In genomic region chr11:59182457-59183151, GRCh38 we compare ENCODE assay signal across 10 cellular contexts. TPM values are rescaled to one million over a fixed set of nuclear protein-coding genes. Genes with fewer than 3 reads are reported as not detected.
A peak's percentile ranks its signal among the peaks of the same experiment; 100 is the strongest.
DNase-seq lines count a peak whose midpoint lies in the region; ATAC-seq and TF ChIP-seq lines count a peak whose summit lies in the region.
"Had no signal": no experiment of that assay in that cellular context is flagged by ENCODE, and none has a peak within 500 bp of the region (broad histone marks: within the 10 kb centered on the region; RNA-seq: fewer than 3 reads in every experiment).

No MANE protein-coding gene starts in this region.

- 85% methylated on average over 4 of the region's 4 CpGs for WGBS in liver

- no peak overlapping the region for H3K27ac Mint-ChIP-seq in CD8-positive, alpha-beta T cell
- no peak overlapping the region for H3K27ac Mint-ChIP-seq in WTC11

- CTCF ChIA-PET in CD8-positive, alpha-beta T cell (lab: Charles Lee), result interaction anchor here (0.8 to 4.3 kb wide), 3 partner anchors 11 to 17 kb away, joined by 4 to 20 read pairs (median 15); partner anchors contain the start of gene DTX4
- CTCF ChIA-PET in WTC11 (lab: Charles Lee), result interaction anchor here (0.5 to 8.6 kb wide), 25 partner anchors 11 to 522 kb away, joined by 3 to 382 read pairs (median 4); partner anchors contain the start of genes DTX4, FAM111A and OR5A2

- peak; percentile 69 for ATAC-seq in CD8-positive, alpha-beta T cell
- ATAC-seq in GM19372 (IDR thresholded peaks at IDR 0.05; ENCODE audit: low read depth, unreplicated experiment), result peak; percentile 68
- peak; percentile 92 for ATAC-seq in WTC11
- ATAC-seq in GM21360 (IDR thresholded peaks at IDR 0.05; ENCODE audit: unreplicated experiment), result no peak

- no peaks in the 10 kb centered on the region for H3K36me3 ChIP-seq in CD8-positive, alpha-beta T cell (ENCODE audit: insufficient read depth, low read length)
- peaks cover 4 to 22% (median 12%) of the 10 kb centered on the region in 4 donors for H3K36me3 ChIP-seq in liver (ENCODE audit: control insufficient read depth in 4 of 4, insufficient read depth in 3 of 4, low read depth in 1 of 4, low read length in 3 of 4)

- no peaks in the 10 kb centered on the region for H3K27me3 ChIP-seq in CD8-positive, alpha-beta T cell (ENCODE audit: insufficient read depth, low read length)
- H3K27me3 ChIP-seq in liver (ENCODE audit: control insufficient read depth in 4 of 4, insufficient read depth in 4 of 4, low read length in 3 of 4), result no peaks in the 10 kb centered on the region

- TF ChIP-seq CTCF in CD8-positive, alpha-beta T cell (IDR thresholded peaks at IDR 0.05), result peak; percentile 37
- TF ChIP-seq CTCF in WTC11 (IDR thresholded peaks at IDR 0.05), result peak; percentile 84
- peak; percentile 46 for TF ChIP-seq CTCF in liver (IDR thresholded peaks at IDR 0.05; ENCODE audit: low read depth, low read length, missing input control)

- H3K4me3 ChIP-seq in CD8-positive, alpha-beta T cell (ENCODE audit: low read depth, low read length), result no peak overlapping the region
- no peak overlapping the region for H3K4me3 ChIP-seq in liver (ENCODE audit: low read depth in 1 of 3, low read length in 3 of 3)

- H3K27me3 Mint-ChIP-seq in CD8-positive, alpha-beta T cell (ENCODE audit: low read depth), result peaks cover 3% of the 10 kb centered on the region
- H3K27me3 Mint-ChIP-seq in WTC11 (ENCODE audit: low read depth), result no peaks in the 10 kb centered on the region; the same call in 1 of the 2 replicates

- H3K36me3 Mint-ChIP-seq in CD8-positive, alpha-beta T cell, result no peaks in the 10 kb centered on the region
- peaks cover 31% of the 10 kb centered on the region for H3K36me3 Mint-ChIP-seq in WTC11

- H3K9me3 ChIP-seq in CD8-positive, alpha-beta T cell (ENCODE audit: low read length), result no peaks in the 10 kb centered on the region
- H3K9me3 ChIP-seq in liver (ENCODE audit: control insufficient read depth in 4 of 4, low read length in 3 of 4), result peaks cover 0 to 3% (median 0%) of the 10 kb centered on the region in 4 donors

- no peak overlapping the region for H3K9ac ChIP-seq in liver (ENCODE audit: low read depth in 1 of 2, low read length in 2 of 2)

- H3K4me3 Mint-ChIP-seq in CD8-positive, alpha-beta T cell, result no peak overlapping the region
- H3K4me3 Mint-ChIP-seq in WTC11, result no peak overlapping the region

- H3K27ac ChIP-seq in CD8-positive, alpha-beta T cell (ENCODE audit: low read depth, low read length), result no peak overlapping the region
- H3K27ac ChIP-seq in liver (ENCODE audit: low read depth in 1 of 2, low read length in 2 of 2), result no peak overlapping the region

- no peaks in the 10 kb centered on the region for H3K4me1 ChIP-seq in CD8-positive, alpha-beta T cell (ENCODE audit: insufficient read depth, low read length)
- H3K4me1 ChIP-seq in liver (ENCODE audit: control insufficient read depth in 4 of 4, insufficient read depth in 4 of 4, low read length in 3 of 4), result peaks cover 17 to 47% (median 41%) of the 10 kb centered on the region in 4 donors

- intact Hi-C loops in CD8-positive, alpha-beta T cell (cut with DNase I, micrococcal nuclease), result loop anchor here in 1 of 2 experiments (1.0 to 2.0 kb wide), 2 partner anchors 11 to 572 kb away; partner anchors contain the start of gene STX3

- TF ChIP-seq RAD21 in liver (IDR thresholded peaks at IDR 0.05), result peak; percentile 49 to 52

- no peaks in the 10 kb centered on the region for H3K9me3 Mint-ChIP-seq in CD8-positive, alpha-beta T cell
- peaks cover 15% of the 10 kb centered on the region for H3K9me3 Mint-ChIP-seq in WTC11

- H3K4me1 Mint-ChIP-seq in CD8-positive, alpha-beta T cell (ENCODE audit: low read depth), result no peaks in the 10 kb centered on the region
- peaks cover 24% of the 10 kb centered on the region for H3K4me1 Mint-ChIP-seq in WTC11

- POLR2A ChIA-PET in CD8-positive, alpha-beta T cell (lab: Charles Lee), result interaction anchor here (1.3 kb wide), 1 partner anchor 10 kb away, joined by 4 read pairs; the partner anchor contains the start of gene DTX4
- POLR2A ChIA-PET in WTC11 (lab: Charles Lee), result interaction anchor here (0.9 to 1.6 kb wide), 3 partner anchors 8 to 24 kb away, joined by 5 to 6 read pairs (median 6); no protein-coding TSS in a partner anchor

- peak in 1 of 7 experiments; percentile 15 for DNase-seq in CD8-positive, alpha-beta T cell
- DNase-seq in WTC11 (ENCODE audit: low spot score) (peak; percentile 81), COR-L47 (lab: John Stamatoyannopoulos, UW) (no peak), AG20443 (ENCODE audit: low spot score) (no peak), Kasumi-1 (lab: John Stamatoyannopoulos, UW) (no peak)
- DNase-seq: dermis blood vessel endothelial cell, NCI-H2227 treated with DMSO at 0.1 percent for 48 hours had no signal

TF ChIP-seq in WTC11, 78 proteins besides CTCF, POLR2A, EP300 and RAD21:
- TF ChIP-seq HMGXB4 (CRISPR knock-in tag; IDR thresholded peaks at IDR 0.05), result no peak

TF ChIP-seq in liver, 16 proteins besides CTCF, POLR2A, EP300 and RAD21:
- TF ChIP-seq HNF4A (conservative IDR thresholded peaks at IDR 0.05) (peak in 1 of 2 donors; percentile 9), YY1 (IDR thresholded peaks at IDR 0.05) (no peak)

RNA-seq across cellular contexts. Expression of gene DTX4, which starts 10.7 kb away (rescaled TPM):
- total RNA-seq in CD8-positive, alpha-beta T cell, result under 1 TPM; 0.68 to 0.97 TPM
- 12.3 to 15.5 TPM (median 12.8 TPM) in 3 replicates for total RNA-seq in WTC11 (2021)
- total RNA-seq in liver, result 10 to 100 TPM; 10.6 to 21.4 TPM
- 10 to 100 TPM in 1 of 2 donors, 1 to 10 TPM in 1; 7.5 to 17.9 TPM for polyA plus RNA-seq in liver

RNA-seq across cellular contexts. Expression of gene MPEG1, which starts 30.1 kb away (rescaled TPM):
- under 1 TPM; 0.64 to 0.65 TPM for total RNA-seq in CD8-positive, alpha-beta T cell
- total RNA-seq in WTC11 (2021) (0.05 to 0.09 TPM in 2 of 3 replicates, not detected in the other), liver (10 to 100 TPM; 21.1 to 27.2 TPM)
- polyA plus RNA-seq in liver, result 10 to 100 TPM in 1 of 2 donors, 1 to 10 TPM in 1; 3.2 to 12.8 TPM
- total RNA-seq: dermis blood vessel endothelial cell had no signal

RNA-seq across cellular contexts. Expression of gene FAM111A, which starts 39.9 kb away (rescaled TPM):
- total RNA-seq in CD8-positive, alpha-beta T cell, result 10 to 100 TPM; 23.3 to 33.4 TPM
- total RNA-seq in WTC11 (2021) (18.8 to 24.4 TPM (median 22.0 TPM) in 3 replicates), liver (10 to 100 TPM; 20.9 to 27.0 TPM)
- 1 to 10 TPM; 5.9 to 7.6 TPM for polyA plus RNA-seq in liver

Comparison
In these comparisons a context has a peak if more than half of its experiments do, and no peak if none do; other contexts are left out.
1. RNA of gene MPEG1, which starts 30.1 kb away (total RNA-seq): 21.1 to 27.2 TPM in liver; 0.64 to 0.65 TPM in CD8-positive, alpha-beta T cell and 0.05 to 0.09 TPM in WTC11; every median in the first group is over 10 times any median in the second.
2. Peak in every context shown above with its lines, with median percentiles within 50 percentile points of each other: CTCF ChIP-seq.